6 cellular contexts compared by ENCODE assay signal in the genomic region with DNA sequence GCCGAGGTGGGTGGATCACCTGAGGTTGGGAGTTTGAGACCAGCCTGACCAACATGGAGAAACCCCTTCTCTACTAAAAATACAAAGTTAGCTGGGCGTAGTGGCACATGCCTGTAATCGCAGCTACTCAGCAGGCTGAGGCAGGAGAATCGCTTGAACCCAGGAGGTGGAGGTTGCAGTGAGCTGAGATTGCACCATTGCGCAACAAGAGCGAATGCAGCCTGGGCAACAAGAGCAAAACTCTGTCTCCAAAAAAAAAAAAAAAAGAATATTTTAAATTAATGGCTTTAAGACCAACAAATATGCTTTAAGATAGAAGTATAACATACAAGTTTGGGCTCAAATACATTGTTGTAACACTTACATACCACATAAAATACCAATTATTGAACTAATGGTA.
A peak's percentile ranks its signal among the peaks of the same experiment; 100 is the strongest.
TF ChIP-seq lines count a peak whose summit lies in the region.
"Not testable (repeated sequence)": the region's sequence is repeated elsewhere in the genome, so short reads cannot be mapped to it uniquely, and the experiment has no call there.

No MANE protein-coding gene starts in this region.

TF ChIP-seq in A549, 52 proteins besides CTCF, POLR2A, EP300 and RAD21:
- TF ChIP-seq CEBPB (IDR thresholded peaks at IDR 0.05): peak; percentile 11 to 57; a peak in 2 of 4 replicates

TF ChIP-seq in IMR-90, 13 proteins besides CTCF, POLR2A, EP300 and RAD21:
- peak; percentile 60 for TF ChIP-seq CEBPB (IDR thresholded peaks at IDR 0.05; ENCODE audit: low read depth, low read length)

TF ChIP-seq in Ishikawa, 13 proteins besides CTCF, POLR2A, EP300 and RAD21:
- TF ChIP-seq CEBPB (IDR thresholded peaks at IDR 0.05): peak; percentile 72

TF ChIP-seq in K562, 482 proteins besides CTCF, POLR2A, EP300 and RAD21:
- TF ChIP-seq CEBPB (tag; IDR thresholded peaks at IDR 0.05): peak; percentile 50; the same call in 1 of the 2 replicates
- TF ChIP-seq CEBPG (CRISPR knock-in tag; IDR thresholded peaks at IDR 0.05): not testable (repeated sequence)
- TF ChIP-seq CEBPG (tag; conservative IDR thresholded peaks at IDR 0.05 in 1 of 2, IDR thresholded peaks at IDR 0.05 in 1 of 2): peak in 1 of 2 experiments; percentile 67; a peak in 2 of 4 replicates

TF ChIP-seq in H1, 55 proteins besides CTCF, POLR2A, EP300 and RAD21:
- peak; percentile 72 for TF ChIP-seq CEBPB (IDR thresholded peaks at IDR 0.05; ENCODE audit: low read depth, low read length)

TF ChIP-seq in HepG2, 621 proteins besides CTCF, POLR2A, EP300 and RAD21:
- peak; percentile 49; the same call in 1 of the 2 replicates for TF ChIP-seq CEBPG (CRISPR knock-in tag; IDR thresholded peaks at IDR 0.05)
- peak; percentile 79 for TF ChIP-seq CEBPB (IDR thresholded peaks at IDR 0.05; ENCODE audit: borderline replicate concordance, low read depth, low read length)
